Comparison of ENCODE assay signal across 1 cellular context in the genomic region with DNA sequence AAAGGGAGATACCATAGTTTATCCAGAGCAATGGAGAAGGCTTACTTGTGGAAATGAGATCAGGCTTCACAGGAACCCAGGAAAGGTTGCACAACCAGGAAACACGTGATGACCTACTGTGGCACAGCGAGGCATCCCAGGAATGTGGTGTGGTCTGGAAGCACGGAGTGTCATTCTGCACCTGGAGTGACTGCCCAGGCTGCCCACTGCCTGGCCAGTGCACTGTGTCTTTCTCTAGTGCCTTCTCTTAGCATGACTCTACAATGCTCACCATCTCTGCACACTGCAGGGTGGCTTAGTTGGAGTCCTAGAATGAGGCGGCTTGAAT.
TF ChIP-seq lines count a peak whose summit lies in the region.

No MANE protein-coding gene starts in this region.

TF ChIP-seq in HepG2, 621 proteins besides CTCF, POLR2A, EP300 and RAD21 (continued from another document and continues in another):
- TF ChIP-seq RFXAP (CRISPR knock-in tag; IDR thresholded peaks at IDR 0.05; ENCODE audit: borderline replicate concordance), result peak; percentile 26; the same call in 1 of the 2 replicates
- TF ChIP-seq, protein P1, sequence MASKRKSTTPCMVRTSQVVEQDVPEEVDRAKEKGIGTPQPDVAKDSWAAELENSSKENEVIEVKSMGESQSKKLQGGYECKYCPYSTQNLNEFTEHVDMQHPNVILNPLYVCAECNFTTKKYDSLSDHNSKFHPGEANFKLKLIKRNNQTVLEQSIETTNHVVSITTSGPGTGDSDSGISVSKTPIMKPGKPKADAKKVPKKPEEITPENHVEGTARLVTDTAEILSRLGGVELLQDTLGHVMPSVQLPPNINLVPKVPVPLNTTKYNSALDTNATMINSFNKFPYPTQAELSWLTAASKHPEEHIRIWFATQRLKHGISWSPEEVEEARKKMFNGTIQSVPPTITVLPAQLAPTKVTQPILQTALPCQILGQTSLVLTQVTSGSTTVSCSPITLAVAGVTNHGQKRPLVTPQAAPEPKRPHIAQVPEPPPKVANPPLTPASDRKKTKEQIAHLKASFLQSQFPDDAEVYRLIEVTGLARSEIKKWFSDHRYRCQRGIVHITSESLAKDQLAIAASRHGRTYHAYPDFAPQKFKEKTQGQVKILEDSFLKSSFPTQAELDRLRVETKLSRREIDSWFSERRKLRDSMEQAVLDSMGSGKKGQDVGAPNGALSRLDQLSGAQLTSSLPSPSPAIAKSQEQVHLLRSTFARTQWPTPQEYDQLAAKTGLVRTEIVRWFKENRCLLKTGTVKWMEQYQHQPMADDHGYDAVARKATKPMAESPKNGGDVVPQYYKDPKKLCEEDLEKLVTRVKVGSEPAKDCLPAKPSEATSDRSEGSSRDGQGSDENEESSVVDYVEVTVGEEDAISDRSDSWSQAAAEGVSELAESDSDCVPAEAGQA (IDR thresholded peaks at IDR 0.05; ENCODE audit: low read depth), result no peak
- TF ChIP-seq, protein P1 (CRISPR knock-in tag; IDR thresholded peaks at IDR 0.05; ENCODE audit: borderline replicate concordance), result no peak
- TF ChIP-seq ZNF17 (CRISPR knock-in tag; IDR thresholded peaks at IDR 0.05), result no peak
- TF ChIP-seq EZH2 (conservative IDR thresholded peaks at IDR 0.05; ENCODE audit: low read depth, low read length), result no peak
- TF ChIP-seq, protein P2, sequence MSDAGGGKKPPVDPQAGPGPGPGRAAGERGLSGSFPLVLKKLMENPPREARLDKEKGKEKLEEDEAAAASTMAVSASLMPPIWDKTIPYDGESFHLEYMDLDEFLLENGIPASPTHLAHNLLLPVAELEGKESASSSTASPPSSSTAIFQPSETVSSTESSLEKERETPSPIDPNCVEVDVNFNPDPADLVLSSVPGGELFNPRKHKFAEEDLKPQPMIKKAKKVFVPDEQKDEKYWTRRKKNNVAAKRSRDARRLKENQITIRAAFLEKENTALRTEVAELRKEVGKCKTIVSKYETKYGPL (CRISPR knock-in tag; IDR thresholded peaks at IDR 0.05), result no peak
- TF ChIP-seq, protein P3, sequence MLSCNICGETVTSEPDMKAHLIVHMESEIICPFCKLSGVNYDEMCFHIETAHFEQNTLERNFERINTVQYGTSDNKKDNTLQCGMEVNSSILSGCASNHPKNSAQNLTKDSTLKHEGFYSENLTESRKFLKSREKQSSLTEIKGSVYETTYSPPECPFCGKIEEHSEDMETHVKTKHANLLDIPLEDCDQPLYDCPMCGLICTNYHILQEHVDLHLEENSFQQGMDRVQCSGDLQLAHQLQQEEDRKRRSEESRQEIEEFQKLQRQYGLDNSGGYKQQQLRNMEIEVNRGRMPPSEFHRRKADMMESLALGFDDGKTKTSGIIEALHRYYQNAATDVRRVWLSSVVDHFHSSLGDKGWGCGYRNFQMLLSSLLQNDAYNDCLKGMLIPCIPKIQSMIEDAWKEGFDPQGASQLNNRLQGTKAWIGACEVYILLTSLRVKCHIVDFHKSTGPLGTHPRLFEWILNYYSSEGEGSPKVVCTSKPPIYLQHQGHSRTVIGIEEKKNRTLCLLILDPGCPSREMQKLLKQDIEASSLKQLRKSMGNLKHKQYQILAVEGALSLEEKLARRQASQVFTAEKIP (CRISPR knock-in tag; IDR thresholded peaks at IDR 0.05; ENCODE audit: borderline replicate concordance), result no peak
- peak; percentile 36; the same call in 1 of the 2 replicates for TF ChIP-seq CBFB (CRISPR knock-in tag; IDR thresholded peaks at IDR 0.05)
- TF ChIP-seq FOSL2 (CRISPR knock-in tag; IDR thresholded peaks at IDR 0.05), result peak; percentile 38; the same call in 1 of the 2 replicates
- no peak for TF ChIP-seq ZNF225 (CRISPR knock-in tag; IDR thresholded peaks at IDR 0.05)
- TF ChIP-seq, protein P4, sequence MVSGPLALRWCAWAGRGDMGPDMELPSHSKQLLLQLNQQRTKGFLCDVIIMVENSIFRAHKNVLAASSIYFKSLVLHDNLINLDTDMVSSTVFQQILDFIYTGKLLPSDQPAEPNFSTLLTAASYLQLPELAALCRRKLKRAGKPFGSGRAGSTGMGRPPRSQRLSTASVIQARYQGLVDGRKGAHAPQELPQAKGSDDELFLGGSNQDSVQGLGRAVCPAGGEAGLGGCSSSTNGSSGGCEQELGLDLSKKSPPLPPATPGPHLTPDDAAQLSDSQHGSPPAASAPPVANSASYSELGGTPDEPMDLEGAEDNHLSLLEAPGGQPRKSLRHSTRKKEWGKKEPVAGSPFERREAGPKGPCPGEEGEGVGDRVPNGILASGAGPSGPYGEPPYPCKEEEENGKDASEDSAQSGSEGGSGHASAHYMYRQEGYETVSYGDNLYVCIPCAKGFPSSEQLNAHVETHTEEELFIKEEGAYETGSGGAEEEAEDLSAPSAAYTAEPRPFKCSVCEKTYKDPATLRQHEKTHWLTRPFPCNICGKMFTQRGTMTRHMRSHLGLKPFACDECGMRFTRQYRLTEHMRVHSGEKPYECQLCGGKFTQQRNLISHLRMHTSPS (CRISPR knock-in tag; IDR thresholded peaks at IDR 0.05; ENCODE audit: low read depth), result peak; percentile 92
- TF ChIP-seq KLF16 (CRISPR knock-in tag; IDR thresholded peaks at IDR 0.05), result no peak
- no peak for TF ChIP-seq CCDC6 (CRISPR knock-in tag; IDR thresholded peaks at IDR 0.05)
- TF ChIP-seq MYC (CRISPR knock-in tag; IDR thresholded peaks at IDR 0.05; ENCODE audit: borderline replicate concordance), result peak; percentile 38; the same call in 1 of the 2 replicates
- TF ChIP-seq KAT2B (IDR thresholded peaks at IDR 0.05; ENCODE audit: borderline replicate concordance, low read depth, low read length), result no peak
- peak; percentile 76 for TF ChIP-seq POGZ (CRISPR knock-in tag; IDR thresholded peaks at IDR 0.05)
- TF ChIP-seq NR2F6 (IDR thresholded peaks at IDR 0.05), result no peak
- TF ChIP-seq NR2F6 (CRISPR knock-in tag; IDR thresholded peaks at IDR 0.05), result peak; percentile 58; the same call in 1 of the 2 replicates
- no peak for TF ChIP-seq KDM5B (CRISPR knock-in tag; IDR thresholded peaks at IDR 0.05; ENCODE audit: borderline replicate concordance)
- no peak for TF ChIP-seq ZNF33B (CRISPR knock-in tag; IDR thresholded peaks at IDR 0.05)
- TF ChIP-seq, protein P5, sequence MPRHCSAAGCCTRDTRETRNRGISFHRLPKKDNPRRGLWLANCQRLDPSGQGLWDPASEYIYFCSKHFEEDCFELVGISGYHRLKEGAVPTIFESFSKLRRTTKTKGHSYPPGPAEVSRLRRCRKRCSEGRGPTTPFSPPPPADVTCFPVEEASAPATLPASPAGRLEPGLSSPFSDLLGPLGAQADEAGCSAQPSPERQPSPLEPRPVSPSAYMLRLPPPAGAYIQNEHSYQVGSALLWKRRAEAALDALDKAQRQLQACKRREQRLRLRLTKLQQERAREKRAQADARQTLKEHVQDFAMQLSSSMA (CRISPR knock-in tag; IDR thresholded peaks at IDR 0.05), result no peak
- TF ChIP-seq HMG20B (CRISPR knock-in tag; conservative IDR thresholded peaks at IDR 0.05), result no peak
- peak; percentile 29; the same call in 1 of the 2 replicates for TF ChIP-seq SIX4 (CRISPR knock-in tag; IDR thresholded peaks at IDR 0.05)
- TF ChIP-seq, protein P6, sequence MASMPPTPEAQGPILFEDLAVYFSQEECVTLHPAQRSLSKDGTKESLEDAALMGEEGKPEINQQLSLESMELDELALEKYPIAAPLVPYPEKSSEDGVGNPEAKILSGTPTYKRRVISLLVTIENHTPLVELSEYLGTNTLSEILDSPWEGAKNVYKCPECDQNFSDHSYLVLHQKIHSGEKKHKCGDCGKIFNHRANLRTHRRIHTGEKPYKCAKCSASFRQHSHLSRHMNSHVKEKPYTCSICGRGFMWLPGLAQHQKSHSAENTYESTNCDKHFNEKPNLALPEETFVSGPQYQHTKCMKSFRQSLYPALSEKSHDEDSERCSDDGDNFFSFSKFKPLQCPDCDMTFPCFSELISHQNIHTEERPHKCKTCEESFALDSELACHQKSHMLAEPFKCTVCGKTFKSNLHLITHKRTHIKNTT (CRISPR knock-in tag; IDR thresholded peaks at IDR 0.05), result no peak
- no peak for TF ChIP-seq YEATS4 (CRISPR knock-in tag; IDR thresholded peaks at IDR 0.05; ENCODE audit: borderline replicate concordance)
- TF ChIP-seq, protein P7, sequence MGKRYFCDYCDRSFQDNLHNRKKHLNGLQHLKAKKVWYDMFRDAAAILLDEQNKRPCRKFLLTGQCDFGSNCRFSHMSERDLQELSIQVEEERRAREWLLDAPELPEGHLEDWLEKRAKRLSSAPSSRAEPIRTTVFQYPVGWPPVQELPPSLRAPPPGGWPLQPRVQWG (CRISPR knock-in tag; IDR thresholded peaks at IDR 0.05; ENCODE audit: borderline replicate concordance, low read depth), result no peak
- no peak for TF ChIP-seq ZNF350 (CRISPR knock-in tag; IDR thresholded peaks at IDR 0.05; ENCODE audit: borderline replicate concordance, low read depth)
- no peak for TF ChIP-seq TMF1 (CRISPR knock-in tag; IDR thresholded peaks at IDR 0.05; ENCODE audit: low read depth)
- TF ChIP-seq ZNF30 (CRISPR knock-in tag; IDR thresholded peaks at IDR 0.05), result no peak
- TF ChIP-seq, protein P8, sequence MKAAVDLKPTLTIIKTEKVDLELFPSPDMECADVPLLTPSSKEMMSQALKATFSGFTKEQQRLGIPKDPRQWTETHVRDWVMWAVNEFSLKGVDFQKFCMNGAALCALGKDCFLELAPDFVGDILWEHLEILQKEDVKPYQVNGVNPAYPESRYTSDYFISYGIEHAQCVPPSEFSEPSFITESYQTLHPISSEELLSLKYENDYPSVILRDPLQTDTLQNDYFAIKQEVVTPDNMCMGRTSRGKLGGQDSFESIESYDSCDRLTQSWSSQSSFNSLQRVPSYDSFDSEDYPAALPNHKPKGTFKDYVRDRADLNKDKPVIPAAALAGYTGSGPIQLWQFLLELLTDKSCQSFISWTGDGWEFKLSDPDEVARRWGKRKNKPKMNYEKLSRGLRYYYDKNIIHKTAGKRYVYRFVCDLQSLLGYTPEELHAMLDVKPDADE (CRISPR knock-in tag; IDR thresholded peaks at IDR 0.05), result no peak
- 0 out of 2 replicates have a peak, but pooled peaks have one; percentile 39 for TF ChIP-seq TARDBP (CRISPR knock-in tag; IDR thresholded peaks at IDR 0.05)
- no peak for TF ChIP-seq SP5 (CRISPR knock-in tag; IDR thresholded peaks at IDR 0.05; ENCODE audit: borderline replicate concordance, low read depth)
- TF ChIP-seq ZNF660 (CRISPR knock-in tag; IDR thresholded peaks at IDR 0.05; ENCODE audit: borderline replicate concordance, low read depth), result no peak
- TF ChIP-seq, protein P9, sequence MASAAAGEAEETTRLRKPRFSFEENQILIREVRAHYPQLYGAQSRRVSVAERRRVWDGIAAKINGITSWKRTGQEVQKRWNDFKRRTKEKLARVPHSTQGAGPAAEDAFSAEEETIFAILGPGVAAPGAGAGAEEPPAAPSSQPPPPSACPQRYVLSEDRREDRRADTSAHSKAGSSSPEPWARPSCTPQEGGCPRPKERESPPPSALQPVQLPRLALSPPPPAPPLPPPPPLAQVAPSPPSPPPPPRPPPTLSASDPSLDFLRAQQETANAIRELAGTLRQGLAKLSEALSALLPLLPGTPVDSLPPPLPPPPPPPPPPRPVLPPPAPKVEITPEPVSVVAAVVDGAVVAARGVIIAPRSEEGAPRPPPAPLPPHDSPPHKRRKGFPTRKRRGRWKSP (CRISPR knock-in tag; IDR thresholded peaks at IDR 0.05), result no peak
- no peak for TF ChIP-seq SRY (CRISPR knock-in tag; IDR thresholded peaks at IDR 0.05)
- TF ChIP-seq, protein P10, sequence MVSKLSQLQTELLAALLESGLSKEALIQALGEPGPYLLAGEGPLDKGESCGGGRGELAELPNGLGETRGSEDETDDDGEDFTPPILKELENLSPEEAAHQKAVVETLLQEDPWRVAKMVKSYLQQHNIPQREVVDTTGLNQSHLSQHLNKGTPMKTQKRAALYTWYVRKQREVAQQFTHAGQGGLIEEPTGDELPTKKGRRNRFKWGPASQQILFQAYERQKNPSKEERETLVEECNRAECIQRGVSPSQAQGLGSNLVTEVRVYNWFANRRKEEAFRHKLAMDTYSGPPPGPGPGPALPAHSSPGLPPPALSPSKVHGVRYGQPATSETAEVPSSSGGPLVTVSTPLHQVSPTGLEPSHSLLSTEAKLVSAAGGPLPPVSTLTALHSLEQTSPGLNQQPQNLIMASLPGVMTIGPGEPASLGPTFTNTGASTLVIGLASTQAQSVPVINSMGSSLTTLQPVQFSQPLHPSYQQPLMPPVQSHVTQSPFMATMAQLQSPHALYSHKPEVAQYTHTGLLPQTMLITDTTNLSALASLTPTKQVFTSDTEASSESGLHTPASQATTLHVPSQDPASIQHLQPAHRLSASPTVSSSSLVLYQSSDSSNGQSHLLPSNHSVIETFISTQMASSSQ (IDR thresholded peaks at IDR 0.05; ENCODE audit: low read depth), result peak; percentile 62
- TF ChIP-seq, protein P10 (CRISPR knock-in tag; IDR thresholded peaks at IDR 0.05; ENCODE audit: borderline replicate concordance), result peak; percentile 66; the same call in 1 of the 2 replicates
- no peak for TF ChIP-seq ZNF547 (CRISPR knock-in tag; IDR thresholded peaks at IDR 0.05)
- TF ChIP-seq SMAD1 (CRISPR knock-in tag; IDR thresholded peaks at IDR 0.05; ENCODE audit: borderline replicate concordance, low read depth), result no peak
- TF ChIP-seq, protein P11, sequence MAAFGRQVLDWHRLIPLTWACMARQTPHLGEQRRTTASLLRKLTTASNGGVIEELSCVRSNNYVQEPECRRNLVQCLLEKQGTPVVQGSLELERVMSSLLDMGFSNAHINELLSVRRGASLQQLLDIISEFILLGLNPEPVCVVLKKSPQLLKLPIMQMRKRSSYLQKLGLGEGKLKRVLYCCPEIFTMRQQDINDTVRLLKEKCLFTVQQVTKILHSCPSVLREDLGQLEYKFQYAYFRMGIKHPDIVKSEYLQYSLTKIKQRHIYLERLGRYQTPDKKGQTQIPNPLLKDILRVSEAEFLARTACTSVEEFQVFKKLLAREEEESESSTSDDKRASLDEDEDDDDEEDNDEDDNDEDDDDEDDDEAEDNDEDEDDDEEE (CRISPR knock-in tag; IDR thresholded peaks at IDR 0.05), result no peak
- TF ChIP-seq ZNF709 (CRISPR knock-in tag; IDR thresholded peaks at IDR 0.05), result no peak
